Comparison of ENCODE assay signal across 8 cellular contexts in the genomic region with DNA sequence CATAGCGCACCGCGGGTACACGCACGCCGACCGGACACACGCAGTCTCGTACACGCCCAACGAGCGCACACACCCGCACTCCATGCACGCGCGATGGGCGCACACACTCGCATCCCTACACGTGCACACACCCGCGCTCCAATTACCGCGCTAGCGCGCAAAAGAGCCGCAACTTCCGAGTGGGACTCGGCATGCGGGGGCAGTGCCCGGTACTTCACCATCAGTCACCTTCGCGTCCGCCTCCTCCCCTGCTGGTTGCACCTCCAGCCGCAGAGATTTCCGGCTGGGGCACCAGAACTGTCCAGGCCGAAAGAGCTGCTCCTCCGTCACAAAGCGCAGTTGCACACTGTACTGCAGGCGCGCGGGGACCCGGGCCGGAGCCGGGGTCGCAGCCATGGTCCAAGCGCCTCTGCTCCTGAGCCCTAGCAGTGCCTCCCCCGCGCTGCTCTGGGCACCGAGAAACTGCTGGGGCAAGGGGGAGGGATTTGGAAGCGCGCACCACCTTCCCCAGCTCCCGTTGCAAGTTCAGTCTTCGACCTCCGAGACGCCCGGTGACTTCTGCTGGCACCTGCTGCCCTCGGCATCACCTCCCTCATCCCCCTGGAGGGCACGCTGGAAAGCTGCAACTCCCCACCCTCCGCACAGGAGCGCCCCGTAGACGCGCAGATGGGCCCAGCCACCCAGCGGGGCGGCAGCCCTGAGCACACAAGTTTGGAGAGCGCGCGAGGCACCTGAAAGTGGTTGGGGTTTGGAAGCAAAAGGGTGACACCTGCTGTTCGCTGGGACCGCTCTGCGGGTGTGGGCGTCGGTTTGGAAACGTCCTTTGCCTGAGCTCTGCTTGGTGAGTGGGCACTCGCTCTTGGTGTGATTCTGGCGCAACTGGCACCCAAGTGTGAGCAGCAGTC.
A peak's percentile ranks its signal among the peaks of the same experiment; 100 is the strongest.
DNase-seq lines count a peak whose midpoint lies in the region; TF ChIP-seq lines count a peak whose summit lies in the region.

No MANE protein-coding gene starts in this region.

- intact Hi-C loops in ascending aorta (cut with DNase I), result no loop called here

- no peak for TF ChIP-seq CTCF in ascending aorta (IDR thresholded peaks at IDR 0.05)

- H3K27me3 ChIP-seq in HAP-1 (ENCODE audit: low read depth) (peaks cover 4% of the 10 kb centered on the region; the same call in 1 of the 2 replicates), ascending aorta (no peaks in the 10 kb centered on the region)

- peak overlapping the region; percentile 9; the same call in 1 of the 2 replicates for H3K4me3 ChIP-seq in HAP-1
- H3K4me3 ChIP-seq in ascending aorta, result no peak overlapping the region

- H3K36me3 ChIP-seq in HAP-1 (replicated peaks) (no peaks in the 10 kb centered on the region), ascending aorta (no peaks in the 10 kb centered on the region)

- no peaks in the 10 kb centered on the region for H3K9me3 ChIP-seq in HAP-1
- H3K9me3 ChIP-seq in ascending aorta, result no peaks in the 10 kb centered on the region

- in situ Hi-C loops in HAP-1 (cut with MboI; ENCODE audit: low sequenced_read_pairs), result loop anchor here (10.0 kb wide), 1 partner anchor 326 kb away; no protein-coding TSS in a partner anchor

- DNase-seq in EH (ENCODE audit: low read depth) (peak; percentile 29), HAP-1 (ENCODE audit: low spot score in 2 of 2) (peak; percentile 39 to 76), NCI-H2081 (lab: John Stamatoyannopoulos, UW) (peak; percentile 82 to 90), globus pallidus (ENCODE audit: low spot score) (peak; percentile 5), retina (peak; percentile 75), activated gamma-delta T cell treated with Interleukin-2 at 50 U/mL for 16 hours (no peak), ascending aorta (ENCODE audit: low spot score in 2 of 2) (no peak)
- DNase-seq in activated T-cell treated with anti-CD3 and anti-CD28 coated beads, Interleukin-2, amount 50 U/mL, for 1 hour, result peak; percentile 19

- H3K4me1 ChIP-seq in HAP-1 (no peaks in the 10 kb centered on the region), ascending aorta (no peaks in the 10 kb centered on the region)

- no peak overlapping the region for H3K27ac ChIP-seq in ascending aorta

Comparison
In these comparisons a context has a peak if more than half of its experiments do, and no peak if none do; other contexts are left out.
1. DNase-seq: peak in EH (single experiment), HAP-1 (2 of 2), NCI-H2081 (2 of 2), activated T-cell treated with anti-CD3 and anti-CD28 coated beads, Interleukin-2, amount 50 U/mL, for 1 hour (single experiment), globus pallidus (single experiment) and retina (single experiment); none in activated gamma-delta T cell treated with Interleukin-2 at 50 U/mL for 16 hours (single experiment) and ascending aorta (0 of 2).